In genomic region chr4:187010052-187010451, GRCh38 we compare ENCODE assay signal across 22 cellular contexts.
"Had no signal": no experiment of that assay in that cellular context is flagged by ENCODE, and none has a peak within 500 bp of the region (broad histone marks: within the 10 kb centered on the region; RNA-seq: fewer than 3 reads in every experiment).

No MANE protein-coding gene starts in this region.

- H3K4me2 ChIP-seq: hepatocyte, smooth muscle cell had no signal

- H3K27me3 ChIP-seq: hepatocyte, upper lobe of right lung had no signal

- DNase-seq: activated CD4-positive, alpha-beta T cell treated with anti-CD3 and anti-CD28 coated beads for 1 hour; activated CD4-positive, alpha-beta T cell treated with anti-CD3 and anti-CD28 coated beads, Interleukin-2, amount 50 U/mL, for 1 hour; activated CD8-positive, alpha-beta T cell treated with anti-CD3 and anti-CD28 coated beads, Interleukin-2, amount 10 ng/mL, durations not matched to agents 7 days and 5 days; activated gamma-delta T cell treated with Interleukin-2 at 50 U/mL for 16 hours; caudate nucleus; dermis blood vessel endothelial cell; effector CD8-positive, alpha-beta T cell; foreskin melanocyte; immature natural killer cell; naive thymus-derived CD4-positive, alpha-beta T cell; occipital lobe; stimulated activated CD4-positive, alpha-beta T cell treated with anti-CD3 and anti-CD28 coated beads, Interleukin-15, amount 100 ng/mL, for 24 hours; stimulated activated CD8-positive, alpha-beta memory T cell treated with anti-CD3 and anti-CD28 coated beads, Interleukin-4, amount 100 ng/mL, for 48 hours; stimulated activated naive B cell treated with anti-CD40 and anti-IgM and Interleukin-4, amounts not matched to agents 10 μg/mL and 1 μg/mL and 100 μg/mL, for 72 hours; T-helper 9 cell; upper lobe of right lung had no signal

- H3K79me2 ChIP-seq: hepatocyte had no signal

- H3K9me3 Mint-ChIP-seq: neural crest cell had no signal

- H3K36me3 Mint-ChIP-seq: activated naive CD4-positive, alpha-beta T cell treated with anti-CD3 and anti-CD28 coated beads, Interleukin-2, amount 50 U/mL, for 24 hours; stimulated activated naive B cell treated with anti-CD40 and anti-IgM and Interleukin-4, amounts not matched to agents 10 μg/mL and 1 μg/mL and 100 μg/mL, for 72 hours had no signal

- H3K36me3 ChIP-seq: upper lobe of right lung had no signal

- H3K4me3 Mint-ChIP-seq: activated CD8-positive, alpha-beta T cell treated with anti-CD3 and anti-CD28 coated beads, Interleukin-2, amount 10 ng/mL, durations not matched to agents 7 days and 5 days; activated naive CD4-positive, alpha-beta T cell treated with anti-CD3 and anti-CD28 coated beads, Interleukin-2, amount 50 U/mL, for 24 hours; activated T-helper 1 cell treated with anti-CD3 and anti-CD28 coated beads, Interleukin-12 subunit alpha, Interleukin-12 subunit beta, Interleukin-2, Interleukin-4 antibody, amounts not matched to agents 30 ng/mL and 10 ng/mL and 1 ng/mL, durations not matched to agents 14 hours and 24 hours and 36 hours; immature natural killer cell; naive thymus-derived CD4-positive, alpha-beta T cell; neural crest cell; stimulated activated naive B cell treated with anti-CD40 and anti-IgM and Interleukin-4, amounts not matched to agents 10 μg/mL and 1 μg/mL and 100 μg/mL, for 72 hours had no signal

- H2AFZ ChIP-seq: hepatocyte had no signal

- ATAC-seq: activated CD8-positive, alpha-beta T cell treated with anti-CD3 and anti-CD28 coated beads, Interleukin-2, amount 10 ng/mL, durations not matched to agents 7 days and 5 days; naive thymus-derived CD4-positive, alpha-beta T cell; sciatic nerve; stimulated activated naive B cell treated with anti-CD40 and anti-IgM and Interleukin-4, amounts not matched to agents 10 μg/mL and 1 μg/mL and 100 μg/mL, for 72 hours; upper lobe of right lung had no signal

- H3K9me3 ChIP-seq: upper lobe of right lung had no signal

- H3K27ac Mint-ChIP-seq: activated CD8-positive, alpha-beta T cell treated with anti-CD3 and anti-CD28 coated beads, Interleukin-2, amount 10 ng/mL, durations not matched to agents 7 days and 5 days; activated naive CD4-positive, alpha-beta T cell treated with anti-CD3 and anti-CD28 coated beads, Interleukin-2, amount 50 U/mL, for 24 hours; activated T-helper 1 cell treated with anti-CD3 and anti-CD28 coated beads, Interleukin-12 subunit alpha, Interleukin-12 subunit beta, Interleukin-2, Interleukin-4 antibody, amounts not matched to agents 30 ng/mL and 10 ng/mL and 1 ng/mL, durations not matched to agents 14 hours and 24 hours and 36 hours; immature natural killer cell; naive thymus-derived CD4-positive, alpha-beta T cell; stimulated activated naive B cell treated with anti-CD40 and anti-IgM and Interleukin-4, amounts not matched to agents 10 μg/mL and 1 μg/mL and 100 μg/mL, for 72 hours had no signal

- H3K4me1 Mint-ChIP-seq: activated naive CD4-positive, alpha-beta T cell treated with anti-CD3 and anti-CD28 coated beads, Interleukin-2, amount 50 U/mL, for 24 hours; immature natural killer cell; naive thymus-derived CD4-positive, alpha-beta T cell; neural crest cell; stimulated activated naive B cell treated with anti-CD40 and anti-IgM and Interleukin-4, amounts not matched to agents 10 μg/mL and 1 μg/mL and 100 μg/mL, for 72 hours had no signal

- H3K27me3 Mint-ChIP-seq: activated naive CD4-positive, alpha-beta T cell treated with anti-CD3 and anti-CD28 coated beads, Interleukin-2, amount 50 U/mL, for 24 hours; stimulated activated naive B cell treated with anti-CD40 and anti-IgM and Interleukin-4, amounts not matched to agents 10 μg/mL and 1 μg/mL and 100 μg/mL, for 72 hours had no signal

- H3K27ac ChIP-seq: hepatocyte, upper lobe of right lung had no signal

- H3K4me3 ChIP-seq: hepatocyte, smooth muscle cell, upper lobe of right lung had no signal
